In genomic region chr20:16187956-16188616, GRCh38 we compare ENCODE assay signal across 19 cellular contexts.
A peak's percentile ranks its signal among the peaks of the same experiment; 100 is the strongest.
DNase-seq lines count a peak whose midpoint lies in the region; ATAC-seq, FAIRE-seq and TF ChIP-seq lines count a peak whose summit lies in the region.
"Had no signal": no experiment of that assay in that cellular context is flagged by ENCODE, and none has a peak within 500 bp of the region (broad histone marks: within the 10 kb centered on the region; RNA-seq: fewer than 3 reads in every experiment).

No MANE protein-coding gene starts in this region.

- POLR2A ChIA-PET in HEK293 (lab: Yijun Ruan, JAX): no interaction called here
- POLR2A ChIA-PET in naive thymus-derived CD4-positive, alpha-beta T cell (lab: Charles Lee): no interaction called here

- H3K27me3 Mint-ChIP-seq in naive thymus-derived CD4-positive, alpha-beta T cell: peaks cover 0 to 9% (median 3%) of the 10 kb centered on the region in 5 donors
- H3K27me3 Mint-ChIP-seq: CD4-positive, alpha-beta T cell; IgD-negative memory B cell had no signal

- H3K9me3 ChIP-seq in HEK293 (ENCODE audit: control insufficient read depth, insufficient read depth, low read depth, low read length) (no peaks in the 10 kb centered on the region), upper lobe of right lung (no peaks in the 10 kb centered on the region)
- H3K9me3 ChIP-seq in naive thymus-derived CD4-positive, alpha-beta T cell (ENCODE audit: control insufficient read depth in 2 of 3, low read length in 3 of 3): no peaks in the 10 kb centered on the region
- H3K9me3 ChIP-seq: HAP-1 had no signal

- no peaks in the 10 kb centered on the region for H3K36me3 ChIP-seq in HEK293 (ENCODE audit: control insufficient read depth in 2 of 2, insufficient read depth in 1 of 2, low read length in 2 of 2)
- no peaks in the 10 kb centered on the region for H3K36me3 ChIP-seq in bronchial epithelial cell (ENCODE audit: control insufficient read depth, insufficient read depth, low read length)
- H3K36me3 ChIP-seq in naive thymus-derived CD4-positive, alpha-beta T cell (ENCODE audit: control insufficient read depth in 2 of 3, insufficient read depth in 3 of 3, low read length in 3 of 3): no peaks in the 10 kb centered on the region
- H3K36me3 ChIP-seq in upper lobe of right lung: no peaks in the 10 kb centered on the region
- H3K36me3 ChIP-seq: HAP-1 had no signal

- H3K27ac Mint-ChIP-seq in naive thymus-derived CD4-positive, alpha-beta T cell: no peak overlapping the region
- H3K27ac Mint-ChIP-seq: CD4-positive, alpha-beta T cell; IgD-negative memory B cell had no signal

- intact Hi-C loops in naive thymus-derived CD4-positive, alpha-beta T cell (cut with micrococcal nuclease): no loop called here
- intact Hi-C loops in upper lobe of right lung (cut with DNase I): no loop called here

- H3K4me1 ChIP-seq in HEK293 (ENCODE audit: control insufficient read depth, insufficient read depth, low read length) (no peaks in the 10 kb centered on the region), upper lobe of right lung (no peaks in the 10 kb centered on the region)
- H3K4me1 ChIP-seq in naive thymus-derived CD4-positive, alpha-beta T cell (ENCODE audit: control insufficient read depth in 2 of 2, insufficient read depth in 2 of 2, low read length in 2 of 2): no peaks in the 10 kb centered on the region
- H3K4me1 ChIP-seq: HAP-1 had no signal

- no peaks in the 10 kb centered on the region for H3K36me3 Mint-ChIP-seq in naive thymus-derived CD4-positive, alpha-beta T cell
- H3K36me3 Mint-ChIP-seq: IgD-negative memory B cell had no signal

- H3K4me3 ChIP-seq in HEK293 (ENCODE audit: low read depth, low read length) (no peak overlapping the region), bronchial epithelial cell (ENCODE audit: low read depth, low read length) (no peak overlapping the region), upper lobe of right lung (no peak overlapping the region)
- H3K4me3 ChIP-seq in naive thymus-derived CD4-positive, alpha-beta T cell (ENCODE audit: low read length): no peak overlapping the region
- H3K4me3 ChIP-seq: HAP-1 had no signal

- no peak overlapping the region for H3K4me3 Mint-ChIP-seq in naive thymus-derived CD4-positive, alpha-beta T cell
- H3K4me3 Mint-ChIP-seq: CD4-positive, alpha-beta T cell; IgD-negative memory B cell had no signal

- no peaks in the 10 kb centered on the region for H3K27me3 ChIP-seq in bronchial epithelial cell (ENCODE audit: control insufficient read depth, insufficient read depth, low read length)
- no peaks in the 10 kb centered on the region for H3K27me3 ChIP-seq in naive thymus-derived CD4-positive, alpha-beta T cell (ENCODE audit: control insufficient read depth in 2 of 2, insufficient read depth in 2 of 2, low read length in 2 of 2)
- H3K27me3 ChIP-seq in upper lobe of right lung: no peaks in the 10 kb centered on the region

- DNase-seq in bronchial epithelial cell (ENCODE audit: low read depth) (no peak), upper lobe of right lung (no peak), RPMI8226 (no peak), frontal cortex (ENCODE audit: low spot score in 2 of 2) (no peak)
- DNase-seq in naive thymus-derived CD4-positive, alpha-beta T cell: no peak
- DNase-seq: CD4-positive, alpha-beta T cell; COR-L47; DMS79; NCI-H1105 treated with DMSO at 0.1 percent for 48 hours; NCI-H2029 treated with DMSO at 0.1 percent for 48 hours; NCI-H2171; NCI-H345; NCI-H524; NCI-H774; NK-92 treated with Interleukin-12 subunit alpha and Interleukin-12 subunit beta, amount 100 ng/mL, for 24 hours had no signal

- no peaks in the 10 kb centered on the region for H3K4me1 Mint-ChIP-seq in naive thymus-derived CD4-positive, alpha-beta T cell
- H3K4me1 Mint-ChIP-seq: IgD-negative memory B cell had no signal

- H3K27ac ChIP-seq in HEK293 (ENCODE audit: extremely low read depth, low read depth, low read length) (no peak overlapping the region), upper lobe of right lung (no peak overlapping the region)
- H3K27ac ChIP-seq in naive thymus-derived CD4-positive, alpha-beta T cell (ENCODE audit: low read depth, low read length): no peak overlapping the region

- peaks cover 0 to 8% (median 0%) of the 10 kb centered on the region in 11 donors for H3K9me3 Mint-ChIP-seq in naive thymus-derived CD4-positive, alpha-beta T cell
- H3K9me3 Mint-ChIP-seq: IgD-negative memory B cell had no signal

- CTCF ChIA-PET in HEK293 (lab: Yijun Ruan, JAX): no interaction called here
- CTCF ChIA-PET in naive thymus-derived CD4-positive, alpha-beta T cell (lab: Charles Lee): no interaction called here

- FAIRE-seq in bronchial epithelial cell (lab: Jason Lieb, UNC) (peak; percentile 99), frontal cortex (lab: Jason Lieb, UNC) (no peak)

- peak; percentile 33 for ATAC-seq in naive thymus-derived CD4-positive, alpha-beta T cell
- peak; percentile 40 for ATAC-seq in upper lobe of right lung
- ATAC-seq in HG03135 (IDR thresholded peaks at IDR 0.05; ENCODE audit: unreplicated experiment): no peak

- TF ChIP-seq CTCF in HEK293 (tag by site-specific recombination; IDR thresholded peaks at IDR 0.05): no peak
- no peak for TF ChIP-seq CTCF in bronchial epithelial cell (IDR thresholded peaks at IDR 0.05; ENCODE audit: insufficient read depth, low read length, severe bottlenecking)
- no peak for TF ChIP-seq CTCF in upper lobe of right lung (IDR thresholded peaks at IDR 0.05)

TF ChIP-seq in HEK293, 187 proteins besides CTCF, POLR2A, EP300 and RAD21:
- TF ChIP-seq, protein P1, sequence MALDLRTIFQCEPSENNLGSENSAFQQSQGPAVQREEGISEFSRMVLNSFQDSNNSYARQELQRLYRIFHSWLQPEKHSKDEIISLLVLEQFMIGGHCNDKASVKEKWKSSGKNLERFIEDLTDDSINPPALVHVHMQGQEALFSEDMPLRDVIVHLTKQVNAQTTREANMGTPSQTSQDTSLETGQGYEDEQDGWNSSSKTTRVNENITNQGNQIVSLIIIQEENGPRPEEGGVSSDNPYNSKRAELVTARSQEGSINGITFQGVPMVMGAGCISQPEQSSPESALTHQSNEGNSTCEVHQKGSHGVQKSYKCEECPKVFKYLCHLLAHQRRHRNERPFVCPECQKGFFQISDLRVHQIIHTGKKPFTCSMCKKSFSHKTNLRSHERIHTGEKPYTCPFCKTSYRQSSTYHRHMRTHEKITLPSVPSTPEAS (tag by site-specific recombination; IDR thresholded peaks at IDR 0.05): peak; percentile 26; the same call in 1 of the 2 replicates
- no peak for TF ChIP-seq FEZF1 (tag by site-specific recombination; IDR thresholded peaks at IDR 0.05)
